ENCODE assay signal across 22 cellular contexts in the genomic region with DNA sequence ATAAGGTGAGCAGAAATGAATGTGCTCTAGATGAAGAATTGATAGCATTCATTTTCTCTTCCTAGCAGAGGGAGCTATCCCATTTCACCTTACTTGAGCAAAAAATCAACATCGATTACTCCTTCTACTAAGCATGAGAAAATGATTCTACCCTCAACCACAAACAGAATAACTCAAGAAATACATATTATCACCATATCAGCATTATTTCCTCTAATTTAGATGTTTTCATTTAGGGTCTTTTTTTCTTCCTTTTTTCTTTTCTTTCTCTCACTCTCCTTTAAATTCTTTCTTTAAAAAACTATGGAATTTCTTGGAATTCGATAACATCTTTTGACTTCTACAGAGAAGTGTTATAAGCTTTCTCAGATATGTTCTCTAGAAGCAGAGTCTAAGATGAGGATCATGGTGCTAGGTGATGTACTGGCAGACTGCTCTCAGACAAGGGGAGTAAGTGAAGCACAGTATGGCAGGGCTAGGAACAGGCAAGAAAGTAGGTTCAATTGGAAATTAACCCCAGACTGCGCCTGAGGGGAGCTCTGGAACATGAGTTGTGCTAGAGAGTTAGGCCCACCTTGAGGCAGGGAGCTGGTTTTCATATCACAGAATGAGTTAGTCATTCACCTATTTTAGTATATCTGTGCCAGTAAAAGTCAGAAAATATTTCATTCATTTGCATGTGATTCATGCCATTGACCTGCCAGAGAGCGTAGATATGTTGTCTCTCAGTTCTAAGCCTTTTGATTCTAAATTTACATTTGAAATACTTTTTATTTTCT.
A peak's percentile ranks its signal among the peaks of the same experiment; 100 is the strongest.
DNase-seq lines count a peak whose midpoint lies in the region; ATAC-seq, FAIRE-seq and TF ChIP-seq lines count a peak whose summit lies in the region.
"Had no signal": no experiment of that assay in that cellular context is flagged by ENCODE, and none has a peak within 500 bp of the region (broad histone marks: within the 10 kb centered on the region; RNA-seq: fewer than 3 reads in every experiment).

No MANE protein-coding gene starts in this region.

- DNase-seq in activated T-cell treated with anti-CD3 and anti-CD28 coated beads for 24 hours (ENCODE audit: low read depth) (peak; percentile 24), activated T-cell treated with anti-CD3 and anti-CD28 coated beads for 4 hours (no peak), foreskin keratinocyte (peak; percentile 35 to 65), urothelium cell line (ENCODE audit: low spot score) (no peak), dermis blood vessel endothelial cell (no peak)
- peak; percentile 64 to 66 for DNase-seq in activated T-cell treated with anti-CD3 and anti-CD28 coated beads, Interleukin-2, amount 50 U/mL, for 48 hours
- peak; percentile 54 for DNase-seq in stimulated activated CD8-positive, alpha-beta memory T cell treated with anti-CD3 and anti-CD28 coated beads, Interleukin-4, amount 100 ng/mL, for 48 hours
- DNase-seq: activated B cell treated with CpG ODN at 0.5 μM for 24 hours; central memory CD4-positive, alpha-beta T cell; foreskin melanocyte; H9; kidney; NCI-H1105; NCI-H2081; NCI-H510A had no signal

- H3K4me1 ChIP-seq in foreskin keratinocyte, result peaks cover 16% of the 10 kb centered on the region
- H3K4me1 ChIP-seq: prostate gland, tibial nerve had no signal

- H3K27ac ChIP-seq in foreskin keratinocyte, result peak overlapping the region; percentile 30
- H3K27ac ChIP-seq: epithelial cell of prostate, prostate gland, SK-N-MC, tibial nerve had no signal

- no peaks in the 10 kb centered on the region for H3K27me3 ChIP-seq in foreskin keratinocyte
- H3K27me3 ChIP-seq: tibial nerve had no signal

- FAIRE-seq in urothelium cell line (lab: Jason Lieb, UNC), result no peak
- FAIRE-seq: GM18507, kidney had no signal

- no peak for TF ChIP-seq CTCF in foreskin keratinocyte (conservative IDR thresholded peaks at IDR 0.05)

- ATAC-seq in foreskin keratinocyte (peak; percentile 94), GM19452 (IDR thresholded peaks at IDR 0.05; ENCODE audit: unreplicated experiment) (no peak)
- ATAC-seq: stimulated activated memory B cell treated with anti-CD40 and anti-IgM and Interleukin-4, amounts not matched to agents 10 μg/mL and 1 μg/mL and 100 μg/mL, for 72 hours had no signal

Comparison
In these comparisons a context has a peak if more than half of its experiments do, and no peak if none do; other contexts are left out.
1. DNase-seq: peak in activated T-cell treated with anti-CD3 and anti-CD28 coated beads for 24 hours (single experiment), activated T-cell treated with anti-CD3 and anti-CD28 coated beads, Interleukin-2, amount 50 U/mL, for 48 hours (2 of 2), foreskin keratinocyte (2 of 2) and stimulated activated CD8-positive, alpha-beta memory T cell treated with anti-CD3 and anti-CD28 coated beads, Interleukin-4, amount 100 ng/mL, for 48 hours (single experiment); none in activated T-cell treated with anti-CD3 and anti-CD28 coated beads for 4 hours (single experiment), urothelium cell line (single experiment) and dermis blood vessel endothelial cell (single experiment).